In the genomic region with DNA sequence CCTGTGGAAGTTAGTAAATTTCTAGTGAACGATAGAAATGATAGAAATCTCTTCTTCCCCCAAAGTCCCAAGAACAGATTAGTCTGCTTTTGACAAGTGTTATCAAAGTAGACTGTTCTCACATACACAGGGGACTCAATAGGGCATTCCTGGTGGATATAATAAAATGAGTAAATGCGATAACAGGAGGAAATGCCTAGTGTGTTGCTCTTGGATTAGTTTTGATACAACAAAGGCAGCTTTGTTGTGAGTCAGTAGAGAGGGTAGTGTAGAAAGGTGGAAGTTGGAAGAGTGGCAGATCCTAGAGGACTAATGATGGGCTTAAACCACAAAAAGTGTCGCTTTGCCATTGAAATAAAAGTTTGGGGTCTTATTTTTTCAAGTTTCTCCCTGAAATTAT, we compare ENCODE assay signal across 12 cellular contexts. TPM values are rescaled to one million over a fixed set of nuclear protein-coding genes. Genes with fewer than 3 reads are reported as not detected.
DNase-seq lines count a peak whose midpoint lies in the region; ATAC-seq, FAIRE-seq and TF ChIP-seq lines count a peak whose summit lies in the region.
"Had no signal": no experiment of that assay in that cellular context is flagged by ENCODE, and none has a peak within 500 bp of the region (broad histone marks: within the 10 kb centered on the region; RNA-seq: fewer than 3 reads in every experiment).

No MANE protein-coding gene starts in this region.

- FAIRE-seq in H54 (lab: Jason Lieb, UNC) (peak; percentile 77), pancreas (lab: Jason Lieb, UNC) (no peak), frontal cortex (lab: Jason Lieb, UNC) (no peak)

- H3K36me3 ChIP-seq in pancreas = no peaks in the 10 kb centered on the region

- H3K9me3 ChIP-seq in pancreas = no peaks in the 10 kb centered on the region

- peak overlapping the region; percentile 24 for H3K4me3 Mint-ChIP-seq in endothelial cell (ENCODE audit: unreplicated experiment)

- peaks cover 19% of the 10 kb centered on the region for H3K36me3 Mint-ChIP-seq in endothelial cell (ENCODE audit: low read depth, unreplicated experiment)

- WGBS in pancreas, 2 donors = 45 to 46% methylated on average over 3 of the region's 3 CpGs

- no peak for TF ChIP-seq POLR2A in H54 (IDR thresholded peaks at IDR 0.05; ENCODE audit: low read depth, low read length)

- H3K27me3 Mint-ChIP-seq in endothelial cell (ENCODE audit: unreplicated experiment) = no peaks in the 10 kb centered on the region

- intact Hi-C loops in pancreas (cut with DNase I) = no loop called here

- H3K27ac Mint-ChIP-seq in endothelial cell (ENCODE audit: unreplicated experiment) = peak overlapping the region; percentile 94

- peak; percentile 4 for DNase-seq in H54 (ENCODE audit: insufficient read length, low spot score)
- DNase-seq in RPMI7951 (ENCODE audit: low read depth) = peak; percentile 1
- no peak for DNase-seq in endothelial cell (ENCODE audit: low spot score)
- DNase-seq in pancreas = no peak
- DNase-seq in frontal cortex (ENCODE audit: low spot score in 2 of 2) = no peak
- no peak for DNase-seq in stimulated activated naive CD4-positive, alpha-beta T cell treated with Interleukin-2 at 50 U/mL for 16 hours (lab: John Stamatoyannopoulos, UW)
- DNase-seq in activated T-cell treated with anti-CD3 and anti-CD28 coated beads, Interleukin-2, amount 50 U/mL, for 48 hours = no peak
- DNase-seq: activated CD4-positive, alpha-beta T cell treated with anti-CD3 and anti-CD28 coated beads for 4 hours; activated effector memory CD4-positive, alpha-beta T cell treated with Interleukin-2 at 50 U/mL for 16 hours; Kasumi-1; NCI-H2227 treated with DMSO at 0.1 percent for 48 hours had no signal

- no peak for TF ChIP-seq CTCF in endothelial cell (IDR thresholded peaks at IDR 0.05; ENCODE audit: unreplicated experiment)
- TF ChIP-seq CTCF in pancreas (IDR thresholded peaks at IDR 0.05) = no peak

- ATAC-seq in pancreas (peak in 3 of 4 donors; percentile 8 to 34 (median 9)), GM19035 (IDR thresholded peaks at IDR 0.05; ENCODE audit: unreplicated experiment) (no peak)

- H3K27ac ChIP-seq in pancreas = peak overlapping the region in 3 of 4 donors; percentile 6 to 82 (median 37)

- H3K4me1 Mint-ChIP-seq in endothelial cell (ENCODE audit: unreplicated experiment) = peaks cover 45% of the 10 kb centered on the region

- H3K4me1 ChIP-seq in pancreas = peaks cover 45 to 62% (median 50%) of the 10 kb centered on the region in 3 donors

- no peaks in the 10 kb centered on the region for H3K27me3 ChIP-seq in pancreas

- no peaks in the 10 kb centered on the region for H3K9me3 Mint-ChIP-seq in endothelial cell (ENCODE audit: unreplicated experiment)

- H3K4me3 ChIP-seq in pancreas = no peak overlapping the region

RNA-seq across cellular contexts. Expression of a gene that starts 43.5 kb away (rescaled TPM):
- 17.1 and 21.7 TPM in 2 replicates for total RNA-seq in RPMI7951 (2014; rRNA removed; shearing (Covaris generic))
- total RNA-seq in endothelial cell (ENCODE audit: unreplicated experiment) (58.0 TPM), pancreas (10 to 100 TPM; 24.9 to 41.4 (median 33.6) TPM), frontal cortex (92.9 TPM)
- 10 to 100 TPM in 1 of 2 donors, 1 to 10 TPM in 1; 9.1 to 16.7 TPM for polyA plus RNA-seq in pancreas

RNA-seq across cellular contexts. Expression of a gene that starts 51.5 kb away (rescaled TPM):
- total RNA-seq in RPMI7951 (2014; rRNA removed; shearing (Covaris generic)) = 5.9 and 6.4 TPM in 2 replicates
- total RNA-seq in endothelial cell (ENCODE audit: unreplicated experiment) = 12.5 TPM
- total RNA-seq in pancreas = 1 to 10 TPM; 3.6 to 8.3 (median 5.0) TPM
- polyA plus RNA-seq in pancreas = 1 to 10 TPM; 2.1 to 3.9 TPM
- total RNA-seq in frontal cortex = 28.1 TPM

Comparison
In these comparisons a context has a peak if more than half of its experiments do, and no peak if none do; other contexts are left out.
1. DNase-seq: peak in H54 (single experiment) and RPMI7951 (single experiment); none in endothelial cell (single experiment), pancreas (0 of 6), frontal cortex (0 of 2), stimulated activated naive CD4-positive, alpha-beta T cell treated with Interleukin-2 at 50 U/mL for 16 hours (single experiment) and activated T-cell treated with anti-CD3 and anti-CD28 coated beads, Interleukin-2, amount 50 U/mL, for 48 hours (0 of 2).